ENCODE assay signal across 3 cellular contexts in the genomic region with DNA sequence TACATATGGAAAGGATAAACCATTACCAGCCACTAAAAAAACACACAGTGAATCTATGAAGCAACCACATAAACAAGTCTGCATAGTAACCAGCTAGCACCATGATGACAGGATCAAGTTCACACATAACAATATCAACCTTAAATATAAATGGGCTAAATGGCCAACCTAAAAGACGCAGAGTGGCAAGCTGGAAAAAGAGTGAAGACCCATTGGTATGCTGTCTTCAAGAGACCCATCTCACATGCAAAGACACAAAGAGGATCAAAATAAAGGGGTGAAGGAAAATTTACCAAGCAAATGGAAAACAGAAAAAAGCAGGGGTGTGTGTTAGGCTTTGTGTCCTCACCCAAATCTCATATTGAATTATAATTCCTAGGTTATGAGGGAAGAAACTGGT.
"Had no signal": no experiment of that assay in that cellular context is flagged by ENCODE, and none has a peak within 500 bp of the region (broad histone marks: within the 10 kb centered on the region; RNA-seq: fewer than 3 reads in every experiment).

No MANE protein-coding gene starts in this region.

- DNase-seq: GDM1, GF-D8 had no signal

- H3K4me3 ChIP-seq: GM12878 had no signal
